9 cellular contexts compared by ENCODE assay signal in the genomic region with DNA sequence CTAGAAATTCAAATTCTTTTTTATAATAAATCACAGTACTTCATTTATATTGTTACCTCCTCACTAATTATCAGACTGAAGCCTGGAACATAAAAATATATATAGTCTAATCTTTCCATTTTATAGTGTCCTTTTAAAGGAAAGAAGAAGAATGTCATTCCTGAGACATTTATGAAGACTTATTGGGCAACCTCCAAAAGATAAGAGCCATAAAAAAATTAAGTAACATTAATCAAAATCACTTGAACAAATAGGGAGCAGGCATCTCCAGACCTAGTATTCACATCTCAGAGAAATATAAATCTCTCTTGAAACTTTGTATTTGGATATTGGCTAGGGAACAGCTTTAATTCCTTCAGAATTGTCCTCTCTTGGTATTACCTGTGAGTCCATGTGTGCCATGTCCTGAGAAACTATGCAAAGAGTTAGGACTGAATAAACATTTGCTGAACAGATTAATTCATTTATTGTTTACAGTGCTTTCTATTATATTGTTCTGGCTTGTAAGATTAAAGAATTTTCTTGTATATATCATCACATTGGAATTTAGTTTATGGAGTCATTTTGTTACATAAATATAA.
"Had no signal": no experiment of that assay in that cellular context is flagged by ENCODE, and none has a peak within 500 bp of the region (broad histone marks: within the 10 kb centered on the region; RNA-seq: fewer than 3 reads in every experiment).

No MANE protein-coding gene starts in this region.

- H3K4me1 ChIP-seq: HAP-1 had no signal

- H3K4me3 ChIP-seq: GM23248, HAP-1, K562 had no signal

- H2AFZ ChIP-seq: GM23248 had no signal

- H3K9ac ChIP-seq: GM23248 had no signal

- H3K36me3 ChIP-seq: HAP-1 had no signal

- ATAC-seq: HCT116, K562 had no signal

- H3K27ac ChIP-seq: GM23248, HL-60 had no signal

- H3K4me3 Mint-ChIP-seq: HFFc6 had no signal

- DNase-seq: GM23248, GOT3, H7, HFFc6, IMR-90 had no signal

- H3K9me3 ChIP-seq: HAP-1 had no signal

- H3K27ac Mint-ChIP-seq: HFFc6 had no signal
